ENCODE assay signal across 18 cellular contexts in genomic region chr21:36988536-36988935, GRCh38. TPM values are rescaled to one million over a fixed set of nuclear protein-coding genes. Genes with fewer than 3 reads are reported as not detected.
DNase-seq lines count a peak whose midpoint lies in the region; ATAC-seq, FAIRE-seq and TF ChIP-seq lines count a peak whose summit lies in the region.
"Had no signal": no experiment of that assay in that cellular context is flagged by ENCODE, and none has a peak within 500 bp of the region (broad histone marks: within the 10 kb centered on the region; RNA-seq: fewer than 3 reads in every experiment).

No MANE protein-coding gene starts in this region.

- POLR2A ChIA-PET in GM12878 (lab: Charles Lee) = interaction anchor here (0.7 kb wide), 2 partner anchors 451 to 1513 kb away, joined by 6 to 10 read pairs; no protein-coding TSS in a partner anchor

- H3K27me3 Mint-ChIP-seq in T-helper 2 cell treated with Interferon-gamma antibody and Interleukin-4, amounts not matched to agents 5 μg/mL and 100 μg/mL, for 36 hours (ENCODE audit: low read depth) = no peaks in the 10 kb centered on the region

- no peaks in the 10 kb centered on the region for H3K9me3 ChIP-seq in Loucy (ENCODE audit: insufficient read depth, low read depth, low read length)
- no peaks in the 10 kb centered on the region for H3K9me3 ChIP-seq in GM12878 (replicated peaks; ENCODE audit: control insufficient read depth, insufficient read depth, low read length)
- H3K9me3 ChIP-seq in osteoblast (ENCODE audit: low read depth, low read length) = no peaks in the 10 kb centered on the region
- H3K9me3 ChIP-seq: neutrophil, spleen, testis had no signal

- H3K27ac ChIP-seq in GM12878 (ENCODE audit: control insufficient read depth, insufficient read depth) (no peak overlapping the region), osteoblast (ENCODE audit: low read depth, low read length) (no peak overlapping the region)
- H3K27ac ChIP-seq: neutrophil had no signal

- BruUV-seq in GM12878 (replicated peaks; lab: Mats Ljungman, UMichigan) = TSS peak; percentile 69

- no peaks in the 10 kb centered on the region for H3K27me3 ChIP-seq in Loucy (ENCODE audit: insufficient read depth, low read length, poor library complexity, severe bottlenecking)
- no peaks in the 10 kb centered on the region for H3K27me3 ChIP-seq in GM12878 (replicated peaks in 1 of 2; ENCODE audit: control insufficient read depth in 2 of 2, insufficient read depth in 2 of 2, low read length in 1 of 2)
- no peaks in the 10 kb centered on the region for H3K27me3 ChIP-seq in osteoblast (ENCODE audit: insufficient read depth, low read length)
- H3K27me3 ChIP-seq: spleen, testis had no signal

- intact Hi-C loops in GM12878 (cut with micrococcal nuclease; ENCODE audit: unreplicated experiment) = loop anchor here (5.0 to 10.0 kb wide), 2 partner anchors 84 to 376 kb away; partner anchors contain the start of genes DYRK1A, PIGP and TTC3

- H3F3A ChIP-seq in Loucy (ENCODE audit: low read depth) = no peaks in the 10 kb centered on the region

- H3K9ac ChIP-seq in Loucy (ENCODE audit: low read depth, low read length, poor library complexity, severe bottlenecking) = no peak overlapping the region
- H3K9ac ChIP-seq in GM12878 (ENCODE audit: control insufficient read depth, insufficient read depth, low read length) = no peak overlapping the region

- no peak for TF ChIP-seq EP300 in GM12878 (IDR thresholded peaks at IDR 0.05; ENCODE audit: borderline replicate concordance in 1 of 2, control insufficient read depth in 1 of 2, low read depth in 2 of 2, low read length in 2 of 2)

- H3K4me3 Mint-ChIP-seq in T-helper 2 cell treated with Interferon-gamma antibody and Interleukin-4, amounts not matched to agents 5 μg/mL and 100 μg/mL, for 36 hours = peak overlapping the region; percentile 72

- SMC1A ChIA-PET in GM12878 (lab: Charles Lee; ENCODE audit: uncharacterized antibody, unreplicated experiment) = interaction anchor here (1.2 to 4.1 kb wide), 2 partner anchors 9 to 12 kb away, joined by 6 to 23 read pairs; no protein-coding TSS in a partner anchor

- H3K9me3 Mint-ChIP-seq in T-helper 2 cell treated with Interferon-gamma antibody and Interleukin-4, amounts not matched to agents 5 μg/mL and 100 μg/mL, for 36 hours = no peaks in the 10 kb centered on the region
- H3K9me3 Mint-ChIP-seq: activated naive CD4-positive, alpha-beta T cell treated with anti-CD3 and anti-CD28 coated beads, Interleukin-2, amount 50 U/mL, for 72 hours had no signal

- RAD21 ChIA-PET in GM12878 (lab: Charles Lee; ENCODE audit: unreplicated experiment) = interaction anchor here (1.2 to 1.5 kb wide), 2 partner anchors 10 to 22 kb away, joined by 4 to 6 read pairs; partner anchors contain the start of gene HLCS

- no peak for TF ChIP-seq POLR2A in GM12878 (IDR thresholded peaks at IDR 0.05; ENCODE audit: low read depth, low read length)

- DNase-seq in T-helper 2 cell treated with Interferon-gamma antibody and Interleukin-4, amounts not matched to agents 5 μg/mL and 100 μg/mL, for 36 hours (ENCODE audit: low spot score) = no peak
- DNase-seq in T-helper 2 cell (no peak), GM12878 (ENCODE audit: low read depth, low spot score) (no peak), osteoblast (ENCODE audit: insufficient read length, low spot score, missing footprints) (no peak), NCI-H146 (lab: John Stamatoyannopoulos, UW) (no peak)
- no peak for DNase-seq in effector CD8-positive, alpha-beta T cell (lab: John Stamatoyannopoulos, UW)
- DNase-seq: activated CD4-positive, alpha-beta T cell treated with anti-CD3 and anti-CD28 coated beads, Interleukin-2, amount 50 U/mL, for 1 hour; DMS79 treated with DMSO at 0.1 percent for 48 hours; left ventricle myocardium superior; NCI-H2171; spleen; testis had no signal

- H3K9me2 ChIP-seq in Loucy (replicated peaks; ENCODE audit: low read depth, low read length) = no peaks in the 10 kb centered on the region

- H3K4me1 Mint-ChIP-seq in T-helper 2 cell treated with Interferon-gamma antibody and Interleukin-4, amounts not matched to agents 5 μg/mL and 100 μg/mL, for 36 hours (ENCODE audit: low read depth) = peaks cover 27% of the 10 kb centered on the region

- H4K20me1 ChIP-seq in Loucy (ENCODE audit: insufficient read depth, low read length, poor library complexity, severe bottlenecking) = no peaks in the 10 kb centered on the region
- no peaks in the 10 kb centered on the region for H4K20me1 ChIP-seq in GM12878 (ENCODE audit: control insufficient read depth, insufficient read depth)
- no peaks in the 10 kb centered on the region for H4K20me1 ChIP-seq in osteoblast (ENCODE audit: insufficient read depth, low read length)

- no peaks in the 10 kb centered on the region for H3K79me2 ChIP-seq in Loucy (ENCODE audit: insufficient read depth, low read length)
- H3K79me2 ChIP-seq in GM12878 (ENCODE audit: control insufficient read depth, insufficient read depth, low read length) = no peaks in the 10 kb centered on the region
- no peaks in the 10 kb centered on the region for H3K79me2 ChIP-seq in osteoblast (ENCODE audit: insufficient read depth, low read length)

- no peak for TF ChIP-seq RAD21 in GM12878 (IDR thresholded peaks at IDR 0.05; ENCODE audit: insufficient read depth, low read depth, low read length)

- H3K36me3 Mint-ChIP-seq in T-helper 2 cell treated with Interferon-gamma antibody and Interleukin-4, amounts not matched to agents 5 μg/mL and 100 μg/mL, for 36 hours (ENCODE audit: low read depth) = no peaks in the 10 kb centered on the region

- H3K4me3 ChIP-seq in Loucy (ENCODE audit: low read length, poor library complexity, severe bottlenecking) = no peak overlapping the region
- no peak overlapping the region for H3K4me3 ChIP-seq in GM12878
- H3K4me3 ChIP-seq in osteoblast (ENCODE audit: insufficient read depth, low read length) = no peak overlapping the region

- H3K36me3 ChIP-seq in Loucy (ENCODE audit: insufficient read depth, low read length) (no peaks in the 10 kb centered on the region), GM12878 (ENCODE audit: control insufficient read depth in 2 of 2, insufficient read depth in 2 of 2, low read length in 1 of 2) (no peaks in the 10 kb centered on the region), osteoblast (ENCODE audit: insufficient read depth, low read length) (no peaks in the 10 kb centered on the region)
- H3K36me3 ChIP-seq: neutrophil, spleen had no signal

- CTCF ChIA-PET in GM12878 (lab: Yijun Ruan, JAX) = interaction anchor here (1.4 to 5.8 kb wide), 5 partner anchors 10 to 23 kb away, joined by 5 to 94 read pairs (median 12); partner anchors contain the start of gene HLCS

- in situ Hi-C loops in GM12878 (cut with MboI) = no loop called here

- H3K4me2 ChIP-seq in Loucy (ENCODE audit: low read depth, low read length, poor library complexity, severe bottlenecking) (peak overlapping the region; percentile 46), GM12878 (ENCODE audit: control insufficient read depth, insufficient read depth) (no peak overlapping the region), osteoblast (ENCODE audit: insufficient read depth, low read length) (peak overlapping the region; percentile 11)

- ATAC-seq in GM12878 = no peak
- ATAC-seq in GM18858 (IDR thresholded peaks at IDR 0.05; ENCODE audit: unreplicated experiment) = no peak
- ATAC-seq: activated naive CD4-positive, alpha-beta T cell treated with anti-CD3 and anti-CD28 coated beads, Interleukin-2, amount 50 U/mL, for 72 hours; left ventricle myocardium superior had no signal

- no peak for FAIRE-seq in GM12878 (lab: Jason Lieb, UNC)
- FAIRE-seq: HTR-8/SVneo had no signal

- H2AFZ ChIP-seq in Loucy (ENCODE audit: low read length) = no peak overlapping the region
- H2AFZ ChIP-seq in GM12878 (ENCODE audit: control insufficient read depth, low read depth, low read length) = no peak overlapping the region
- H2AFZ ChIP-seq in osteoblast (ENCODE audit: low read length) = peak overlapping the region; percentile 25

- H3K27ac Mint-ChIP-seq in T-helper 2 cell treated with Interferon-gamma antibody and Interleukin-4, amounts not matched to agents 5 μg/mL and 100 μg/mL, for 36 hours = peak overlapping the region; percentile 76

- no peak for TF ChIP-seq CTCF in Loucy (conservative IDR thresholded peaks at IDR 0.05; ENCODE audit: low read length)
- no peak for TF ChIP-seq CTCF in GM12878 (IDR thresholded peaks at IDR 0.05 in 2 of 3, conservative IDR thresholded peaks at IDR 0.05 in 1 of 3; ENCODE audit: control insufficient read depth in 2 of 3, extremely low read depth in 1 of 3, insufficient read depth in 1 of 3, low read depth in 3 of 3, low read length in 3 of 3)
- TF ChIP-seq CTCF in osteoblast (IDR thresholded peaks at IDR 0.05; ENCODE audit: extremely low read depth, low read depth, low read length) = no peak

- peaks cover 20% of the 10 kb centered on the region for H3K4me1 ChIP-seq in Loucy (ENCODE audit: insufficient read depth, low read length, poor library complexity, severe bottlenecking)
- H3K4me1 ChIP-seq in GM12878 (ENCODE audit: control insufficient read depth, insufficient read depth, low read length) = no peaks in the 10 kb centered on the region
- H3K4me1 ChIP-seq in osteoblast (ENCODE audit: insufficient read depth, low read length) = peaks cover 9% of the 10 kb centered on the region
- H3K4me1 ChIP-seq: testis had no signal

- 61% methylated on average over 4 of the region's 4 CpGs for WGBS in GM12878 (ENCODE audit: insufficient coverage, insufficient replicate concordance, low lambda C conversion rate, missing lambda C conversion rate)

RNA-seq across cellular contexts. Expression of gene RIPPLY3, which starts 18.0 kb away (rescaled TPM):
- total RNA-seq in GM12878 (2013; cell fraction: nucleolus; rRNA removed) = not detected in 2 replicates
- not detected in 2 replicates for total RNA-seq in GM12878 (2014; rRNA removed)
- total RNA-seq in GM12878 (2014; rRNA removed; fragmentation: Illumina TruSeq; extraction: Trizol) = not detected in 2 replicates
- not detected in 2 replicates for total RNA-seq in GM12878 (2021)
- polyA plus RNA-seq in GM12878 (2011; ENCODE audit: low read depth) = not detected
- polyA plus RNA-seq in GM12878 (2011; rRNA removed) = not detected in 2 replicates
- not detected in 2 replicates for polyA plus RNA-seq in GM12878 (2011; cell fraction: cytosol; rRNA removed)
- not detected in 2 replicates for polyA plus RNA-seq in GM12878 (2011; cell fraction: nucleus; rRNA removed)
- polyA plus RNA-seq in GM12878 (2012) = not detected in 2 replicates
- not detected in 2 replicates for polyA plus RNA-seq in GM12878 (2014; fragmentation: Illumina TruSeq; extraction: Trizol)
- not detected for polyA plus RNA-seq in GM12878 (2014; fragmentation: Nextera tagmentation; extraction: Ambion mirVana)
- polyA plus RNA-seq in GM12878 (2014; rRNA removed) = not detected in 2 replicates
- polyA plus RNA-seq in GM12878 (2016; fragmentation: Nextera tagmentation; extraction: Ambion mirVana) = not detected
- not detected in 2 replicates for polyA minus RNA-seq in GM12878 (2011; rRNA and poly(A)+ RNA removed)
- polyA minus RNA-seq in GM12878 (2011; cell fraction: cytosol; rRNA and poly(A)+ RNA removed) = not detected in 2 replicates
- not detected in 2 replicates for polyA minus RNA-seq in GM12878 (2011; cell fraction: nucleus; rRNA and poly(A)+ RNA removed)
- not detected in 2 replicates for total RNA-seq in osteoblast
- total RNA-seq: left ventricle myocardium superior, SK-MEL-5, spleen had no signal

RNA-seq across cellular contexts. Expression of gene HLCS, which starts 22.1 kb away (rescaled TPM):
- total RNA-seq in GM12878 (2013; cell fraction: nucleolus; rRNA removed) = 39.1 and 48.4 TPM in 2 replicates
- 9.7 and 12.8 TPM in 2 replicates for total RNA-seq in GM12878 (2014; rRNA removed)
- 9.5 and 11.4 TPM in 2 replicates for total RNA-seq in GM12878 (2014; rRNA removed; fragmentation: Illumina TruSeq; extraction: Trizol)
- 11.9 and 13.3 TPM in 2 replicates for total RNA-seq in GM12878 (2021)
- polyA plus RNA-seq in GM12878 (2011; ENCODE audit: low read depth) = 4.9 TPM
- 10.0 and 10.1 TPM in 2 replicates for polyA plus RNA-seq in GM12878 (2011; rRNA removed)
- 6.2 and 7.1 TPM in 2 replicates for polyA plus RNA-seq in GM12878 (2011; cell fraction: cytosol; rRNA removed)
- polyA plus RNA-seq in GM12878 (2011; cell fraction: nucleus; rRNA removed) = 12.9 and 15.6 TPM in 2 replicates
- polyA plus RNA-seq in GM12878 (2012) = 5.0 and 5.3 TPM in 2 replicates
- polyA plus RNA-seq in GM12878 (2014; fragmentation: Illumina TruSeq; extraction: Trizol) = 9.9 and 11.0 TPM in 2 replicates
- polyA plus RNA-seq in GM12878 (2014; fragmentation: Nextera tagmentation; extraction: Ambion mirVana) = 1 to 10 TPM; 1.5 to 1.8 TPM
- polyA plus RNA-seq in GM12878 (2014; rRNA removed) = 9.5 and 9.6 TPM in 2 replicates
- polyA plus RNA-seq in GM12878 (2016; fragmentation: Nextera tagmentation; extraction: Ambion mirVana) = 10 to 100 TPM in 1 of 2 experiments, 1 to 10 TPM in 1; 9.4 to 12.7 TPM
- polyA minus RNA-seq in GM12878 (2011; rRNA and poly(A)+ RNA removed) = 13.1 and 20.6 TPM in 2 replicates
- polyA minus RNA-seq in GM12878 (2011; cell fraction: cytosol; rRNA and poly(A)+ RNA removed) = 3.5 and 3.7 TPM in 2 replicates
- polyA minus RNA-seq in GM12878 (2011; cell fraction: nucleus; rRNA and poly(A)+ RNA removed) = 11.6 and 15.7 TPM in 2 replicates
- total RNA-seq in osteoblast = 51.9 and 59.7 TPM in 2 replicates
